1 cellular context compared by ENCODE assay signal in the genomic region with DNA sequence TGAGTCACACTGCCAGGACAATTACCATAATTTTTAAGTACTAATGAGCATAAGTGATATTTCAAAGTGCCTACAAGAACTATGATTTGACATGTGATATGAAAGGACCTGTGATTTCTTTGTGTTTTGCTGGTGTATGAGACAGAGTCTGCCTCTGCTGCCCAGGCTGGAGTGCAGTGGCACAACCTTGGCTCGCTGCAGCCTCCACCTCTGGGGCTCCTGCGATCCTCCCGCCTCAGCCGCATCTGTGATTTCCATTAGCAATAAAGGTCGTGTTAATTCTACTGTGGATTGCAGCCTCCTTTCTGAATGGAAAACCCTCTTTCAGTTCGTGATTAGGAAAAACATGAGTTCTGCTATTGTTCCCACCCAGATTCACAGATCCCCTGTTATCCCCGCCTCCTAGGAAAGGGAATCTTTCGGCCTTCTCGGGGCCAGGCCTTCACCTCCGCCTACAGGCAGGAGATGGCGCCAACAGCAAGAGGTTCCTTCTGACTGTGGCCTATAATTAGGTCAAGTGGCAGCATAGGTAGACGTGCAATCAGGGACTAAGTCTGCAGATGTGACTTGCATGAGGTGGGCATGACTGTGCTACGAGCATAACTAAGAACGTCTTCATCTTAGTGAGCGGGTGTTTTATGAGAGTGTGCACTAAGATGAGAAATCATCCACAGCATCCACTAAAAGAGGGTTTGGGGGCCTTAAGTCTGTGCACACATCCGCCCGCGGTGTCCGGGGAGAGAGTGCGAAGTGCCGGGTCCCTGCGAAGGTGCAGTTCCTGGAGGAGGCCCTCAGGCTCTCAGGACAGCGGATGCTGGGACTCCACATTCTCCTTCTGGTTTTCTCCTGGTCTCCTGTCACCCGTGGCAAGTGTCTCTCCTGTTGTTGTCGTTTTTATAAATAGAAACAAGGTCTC.
TF ChIP-seq lines count a peak whose summit lies in the region.

No MANE protein-coding gene starts in this region.

TF ChIP-seq in HepG2, 621 proteins besides CTCF, POLR2A, EP300 and RAD21 (continues in another document):
- TF ChIP-seq GATAD1 (CRISPR knock-in tag; IDR thresholded peaks at IDR 0.05) (0 out of 2 replicates have a peak, but pooled peaks have one; percentile 32), HOXD1 (CRISPR knock-in tag; IDR thresholded peaks at IDR 0.05) (no peak), CEBPG (CRISPR knock-in tag; IDR thresholded peaks at IDR 0.05) (peak; percentile 38; the same call in 1 of the 2 replicates), ZNF556 (CRISPR knock-in tag; IDR thresholded peaks at IDR 0.05; ENCODE audit: borderline replicate concordance) (peak; percentile 76; the same call in 1 of the 2 replicates), ZNF543 (CRISPR knock-in tag; IDR thresholded peaks at IDR 0.05) (0 out of 2 replicates have a peak, but pooled peaks have one; percentile 32), NFE2L1 (CRISPR knock-in tag; IDR thresholded peaks at IDR 0.05; ENCODE audit: borderline replicate concordance) (no peak), ZNF329 (CRISPR knock-in tag; IDR thresholded peaks at IDR 0.05; ENCODE audit: low read depth) (no peak), ZNF724P (CRISPR knock-in tag; IDR thresholded peaks at IDR 0.05; ENCODE audit: borderline replicate concordance) (no peak), PAXIP1 (CRISPR knock-in tag; conservative IDR thresholded peaks at IDR 0.05) (peak; percentile 36; the same call in 1 of the 2 replicates), TFDP2 (CRISPR knock-in tag; IDR thresholded peaks at IDR 0.05) (no peak), ZNF7 (CRISPR knock-in tag; IDR thresholded peaks at IDR 0.05) (no peak), MBNL3 (CRISPR knock-in tag; conservative IDR thresholded peaks at IDR 0.05) (no peak), ZNF331 (CRISPR knock-in tag; IDR thresholded peaks at IDR 0.05) (peak; percentile 40), ZNF549 (CRISPR knock-in tag; IDR thresholded peaks at IDR 0.05) (no peak), ZNF747 (CRISPR knock-in tag; IDR thresholded peaks at IDR 0.05; ENCODE audit: borderline replicate concordance) (0 out of 2 replicates have a peak, but pooled peaks have one; percentile 35), ZNF251 (CRISPR knock-in tag; IDR thresholded peaks at IDR 0.05) (no peak), THAP11 (CRISPR knock-in tag; IDR thresholded peaks at IDR 0.05) (peak; percentile 55), ZNF781 (CRISPR knock-in tag; IDR thresholded peaks at IDR 0.05; ENCODE audit: borderline replicate concordance, not compliant biosample characterization) (peak; percentile 29), RXRA (CRISPR knock-in tag; IDR thresholded peaks at IDR 0.05) (peak; percentile 75; the same call in 1 of the 2 replicates), ZSCAN31 (CRISPR knock-in tag; IDR thresholded peaks at IDR 0.05; ENCODE audit: low read depth) (no peak), MIER2 (CRISPR knock-in tag; IDR thresholded peaks at IDR 0.05) (no peak), SRSF9 (IDR thresholded peaks at IDR 0.05; ENCODE audit: borderline replicate concordance, insufficient read depth, low read depth, low read length, poor library complexity, severe bottlenecking) (no peak), STAG1 (CRISPR knock-in tag; IDR thresholded peaks at IDR 0.05) (peak; percentile 92), FOSL1 (CRISPR knock-in tag; IDR thresholded peaks at IDR 0.05; ENCODE audit: borderline replicate concordance) (no peak), SCMH1 (CRISPR knock-in tag; IDR thresholded peaks at IDR 0.05; ENCODE audit: borderline replicate concordance) (no peak), ZFP1 (CRISPR knock-in tag; IDR thresholded peaks at IDR 0.05) (no peak), GATAD2A (CRISPR knock-in tag; IDR thresholded peaks at IDR 0.05) (peak; percentile 53), MXD3 (CRISPR knock-in tag; IDR thresholded peaks at IDR 0.05) (no peak), ZSCAN29 (CRISPR knock-in tag; conservative IDR thresholded peaks at IDR 0.05) (0 out of 2 replicates have a peak, but pooled peaks have one; percentile 47), ZNF749 (CRISPR knock-in tag; IDR thresholded peaks at IDR 0.05; ENCODE audit: borderline replicate concordance) (no peak), ZNF326 (CRISPR knock-in tag; IDR thresholded peaks at IDR 0.05; ENCODE audit: borderline replicate concordance) (no peak), XRCC5 (optimal IDR thresholded peaks at IDR 0.05; ENCODE audit: low read length) (peak; percentile 85), ONECUT2 (CRISPR knock-in tag; IDR thresholded peaks at IDR 0.05) (no peak), ETV5 (CRISPR knock-in tag; IDR thresholded peaks at IDR 0.05; ENCODE audit: borderline replicate concordance) (no peak), RARA (CRISPR knock-in tag; IDR thresholded peaks at IDR 0.05) (peak; percentile 25; the same call in 1 of the 2 replicates), ARID5B (CRISPR knock-in tag; IDR thresholded peaks at IDR 0.05) (peak; percentile 32; the same call in 1 of the 2 replicates), SALL1 (CRISPR knock-in tag; IDR thresholded peaks at IDR 0.05) (peak; percentile 54; the same call in 1 of the 2 replicates), EEA1 (CRISPR knock-in tag; IDR thresholded peaks at IDR 0.05; ENCODE audit: borderline replicate concordance) (no peak), ZNF235 (CRISPR knock-in tag; IDR thresholded peaks at IDR 0.05; ENCODE audit: borderline replicate concordance) (no peak), TMF1 (CRISPR knock-in tag; IDR thresholded peaks at IDR 0.05; ENCODE audit: low read depth) (no peak), ZNF616 (CRISPR knock-in tag; IDR thresholded peaks at IDR 0.05; ENCODE audit: low read depth) (no peak), SOX5 (CRISPR knock-in tag; IDR thresholded peaks at IDR 0.05; ENCODE audit: borderline replicate concordance) (no peak), CERS6 (CRISPR knock-in tag; IDR thresholded peaks at IDR 0.05) (no peak), ZNF296 (CRISPR knock-in tag; conservative IDR thresholded peaks at IDR 0.05) (no peak), ZKSCAN5 (CRISPR knock-in tag; IDR thresholded peaks at IDR 0.05) (no peak), ARNTL (CRISPR knock-in tag; IDR thresholded peaks at IDR 0.05) (0 out of 2 replicates have a peak, but pooled peaks have one; percentile 29), MAFG (CRISPR knock-in tag; IDR thresholded peaks at IDR 0.05) (no peak), CHCHD3 (CRISPR knock-in tag; IDR thresholded peaks at IDR 0.05) (no peak), HOXA3 (CRISPR knock-in tag; IDR thresholded peaks at IDR 0.05) (peak; percentile 40; the same call in 1 of the 2 replicates)
- TF ChIP-seq, protein P1, sequence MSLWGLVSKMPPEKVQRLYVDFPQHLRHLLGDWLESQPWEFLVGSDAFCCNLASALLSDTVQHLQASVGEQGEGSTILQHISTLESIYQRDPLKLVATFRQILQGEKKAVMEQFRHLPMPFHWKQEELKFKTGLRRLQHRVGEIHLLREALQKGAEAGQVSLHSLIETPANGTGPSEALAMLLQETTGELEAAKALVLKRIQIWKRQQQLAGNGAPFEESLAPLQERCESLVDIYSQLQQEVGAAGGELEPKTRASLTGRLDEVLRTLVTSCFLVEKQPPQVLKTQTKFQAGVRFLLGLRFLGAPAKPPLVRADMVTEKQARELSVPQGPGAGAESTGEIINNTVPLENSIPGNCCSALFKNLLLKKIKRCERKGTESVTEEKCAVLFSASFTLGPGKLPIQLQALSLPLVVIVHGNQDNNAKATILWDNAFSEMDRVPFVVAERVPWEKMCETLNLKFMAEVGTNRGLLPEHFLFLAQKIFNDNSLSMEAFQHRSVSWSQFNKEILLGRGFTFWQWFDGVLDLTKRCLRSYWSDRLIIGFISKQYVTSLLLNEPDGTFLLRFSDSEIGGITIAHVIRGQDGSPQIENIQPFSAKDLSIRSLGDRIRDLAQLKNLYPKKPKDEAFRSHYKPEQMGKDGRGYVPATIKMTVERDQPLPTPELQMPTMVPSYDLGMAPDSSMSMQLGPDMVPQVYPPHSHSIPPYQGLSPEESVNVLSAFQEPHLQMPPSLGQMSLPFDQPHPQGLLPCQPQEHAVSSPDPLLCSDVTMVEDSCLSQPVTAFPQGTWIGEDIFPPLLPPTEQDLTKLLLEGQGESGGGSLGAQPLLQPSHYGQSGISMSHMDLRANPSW (CRISPR knock-in tag; IDR thresholded peaks at IDR 0.05; ENCODE audit: borderline replicate concordance), result no peak
- TF ChIP-seq, protein P2, sequence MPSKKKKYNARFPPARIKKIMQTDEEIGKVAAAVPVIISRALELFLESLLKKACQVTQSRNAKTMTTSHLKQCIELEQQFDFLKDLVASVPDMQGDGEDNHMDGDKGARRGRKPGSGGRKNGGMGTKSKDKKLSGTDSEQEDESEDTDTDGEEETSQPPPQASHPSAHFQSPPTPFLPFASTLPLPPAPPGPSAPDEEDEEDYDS (CRISPR knock-in tag; IDR thresholded peaks at IDR 0.05), result 0 out of 2 replicates have a peak, but pooled peaks have one; percentile 42
